Comparison of ENCODE assay signal across 27 cellular contexts in the genomic region with DNA sequence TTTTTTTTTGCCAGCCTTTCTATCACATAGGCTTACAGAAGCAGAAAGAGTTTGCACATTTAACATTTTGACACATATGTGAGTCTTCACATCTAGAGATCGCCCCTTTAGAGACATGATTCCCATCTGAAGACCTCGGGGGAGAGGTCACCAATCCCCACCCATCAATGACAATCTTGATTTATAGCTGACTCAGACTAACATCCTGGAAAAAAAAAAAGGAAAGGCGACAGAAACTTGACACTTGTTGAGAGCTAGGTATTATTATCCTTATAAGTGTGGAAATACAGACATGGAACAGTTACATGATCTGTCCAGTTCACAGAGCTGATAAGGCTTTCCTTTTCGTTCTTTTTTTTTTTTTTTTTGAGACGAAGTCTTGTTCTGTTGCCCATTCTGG.
"Had no signal": no experiment of that assay in that cellular context is flagged by ENCODE, and none has a peak within 500 bp of the region (broad histone marks: within the 10 kb centered on the region; RNA-seq: fewer than 3 reads in every experiment).

No MANE protein-coding gene starts in this region.

- H3K27ac ChIP-seq: suprapubic skin, testis, thoracic aorta, thyroid gland, tibial artery, tibial nerve, transverse colon, upper lobe of left lung, upper lobe of right lung, uterus, vagina had no signal

- H3K4me3 ChIP-seq: stomach, suprapubic skin, testis, thoracic aorta, thyroid gland, tibial artery, tibial nerve, transverse colon, upper lobe of left lung, upper lobe of right lung, uterus, vagina had no signal

- DNase-seq: stimulated activated CD4-positive, alpha-beta T cell treated with anti-CD3 and anti-CD28 coated beads, Interleukin-2, amount 100 ng/mL, for 48 hours; stimulated activated CD4-positive, alpha-beta T cell treated with anti-CD3 and anti-CD28 coated beads, Interleukin-4, amount 100 ng/mL, for 1 hour; stimulated activated CD4-positive, alpha-beta T cell treated with anti-CD3 and anti-CD28 coated beads, Interleukin-4, amount 100 ng/mL, for 24 hours; stimulated activated CD4-positive, alpha-beta T cell treated with anti-CD3 and anti-CD28 coated beads, Interleukin-4, amount 100 ng/mL, for 4 hours; stimulated activated CD8-positive, alpha-beta memory T cell treated with anti-CD3 and anti-CD28 coated beads, Interleukin-4, amount 100 ng/mL, for 48 hours; stimulated activated naive B cell treated with anti-CD40 and anti-IgM and Interleukin-4, amounts not matched to agents 10 μg/mL and 1 μg/mL and 100 μg/mL, for 72 hours; stimulated activated naive CD4-positive, alpha-beta T cell; stimulated activated naive CD4-positive, alpha-beta T cell treated with Interleukin-2 at 50 U/mL for 16 hours; stimulated activated naive CD8-positive, alpha-beta T cell treated with anti-CD3 and anti-CD28 coated beads, Interleukin-15, amount 100 ng/mL, for 72 hours; stimulated activated naive CD8-positive, alpha-beta T cell treated with anti-CD3 and anti-CD28 coated beads, Interleukin-15, Interleukin-2, amounts not matched to agents 100 U/mL and 50 U/mL, for 24 hours; stomach; substantia nigra; testis; thyroid gland; tibial artery; transverse colon; trophoblast cell; upper lobe of left lung; upper lobe of right lung; uterus had no signal

- H3K27me3 ChIP-seq: stomach, suprapubic skin, testis, thyroid gland, tibial nerve, transverse colon, upper lobe of left lung, upper lobe of right lung, uterus, vagina had no signal

- ATAC-seq: stimulated activated effector memory CD8-positive, alpha-beta T cell treated with anti-CD3 and anti-CD28 coated beads, Interleukin-12 subunit alpha, Interleukin-12 subunit beta, amount 100 ng/mL, for 72 hours; stimulated activated memory B cell treated with anti-CD40 and anti-IgM and Interleukin-4, amounts not matched to agents 10 μg/mL and 1 μg/mL and 100 μg/mL, for 72 hours; stimulated activated naive B cell treated with anti-CD40 and anti-IgM and Interleukin-4, amounts not matched to agents 10 μg/mL and 1 μg/mL and 100 μg/mL, for 72 hours; stimulated activated naive CD8-positive, alpha-beta T cell treated with anti-CD3 and anti-CD28 coated beads, Interleukin-15, amount 100 ng/mL, for 72 hours; stimulated activated naive CD8-positive, alpha-beta T cell treated with anti-CD3 and anti-CD28 coated beads, Interleukin-15, Interleukin-2, amounts not matched to agents 100 U/mL and 50 U/mL, for 24 hours; upper lobe of right lung had no signal

- H3K36me3 ChIP-seq: stomach, suprapubic skin, thoracic aorta, thyroid gland, tibial artery, tibial nerve, transverse colon, upper lobe of left lung, upper lobe of right lung, uterus, vagina had no signal

- H3K9me3 ChIP-seq: testis, thyroid gland, upper lobe of right lung, uterus had no signal

- FAIRE-seq: urothelium cell line had no signal

- H3K4me1 ChIP-seq: suprapubic skin, testis, thyroid gland, tibial artery, tibial nerve, transverse colon, upper lobe of left lung, upper lobe of right lung, uterus, vagina had no signal
